Comparison of ENCODE assay signal across 11 cellular contexts in genomic region chr22:19772673-19773469, GRCh38. TPM values are rescaled to one million over a fixed set of nuclear protein-coding genes. Genes with fewer than 3 reads are reported as not detected.
DNase-seq lines count a peak whose midpoint lies in the region; ATAC-seq and TF ChIP-seq lines count a peak whose summit lies in the region.
"Had no signal": no experiment of that assay in that cellular context is flagged by ENCODE, and none has a peak within 500 bp of the region (broad histone marks: within the 10 kb centered on the region; RNA-seq: fewer than 3 reads in every experiment).

No MANE protein-coding gene starts in this region.

- ATAC-seq in Right ventricle myocardium superior (ENCODE audit: poor library complexity) (no peak), HG03066 (IDR thresholded peaks at IDR 0.05; ENCODE audit: low read depth, unreplicated experiment) (peak; percentile 61), WTC11 (no peak)
- ATAC-seq: stimulated activated naive CD8-positive, alpha-beta T cell treated with anti-CD3 and anti-CD28 coated beads, Interleukin-15, Interleukin-2, amounts not matched to agents 100 U/mL and 50 U/mL, for 24 hours had no signal

- peaks cover 19% of the 10 kb centered on the region for H3K4me1 ChIP-seq in left ventricle myocardium inferior

- H3K4me1 Mint-ChIP-seq in WTC11 (peaks cover 4% of the 10 kb centered on the region; the same call in 1 of the 2 replicates), type B pancreatic cell (ENCODE audit: unreplicated experiment) (no peaks in the 10 kb centered on the region)

- peaks cover 95% of the 10 kb centered on the region for H3K27me3 ChIP-seq in left ventricle myocardium inferior (ENCODE audit: low read depth)

- no peaks in the 10 kb centered on the region for H3K36me3 Mint-ChIP-seq in WTC11
- H3K36me3 Mint-ChIP-seq in type B pancreatic cell: no peaks in the 10 kb centered on the region

- no peaks in the 10 kb centered on the region for H3K9me3 ChIP-seq in left ventricle myocardium inferior (replicated peaks)

- no peak overlapping the region for H3K4me3 Mint-ChIP-seq in WTC11
- H3K4me3 Mint-ChIP-seq in type B pancreatic cell: no peak overlapping the region

- DNase-seq in Right ventricle myocardium superior: peak; percentile 64
- no peak for DNase-seq in left ventricle myocardium inferior
- peak; percentile 7 for DNase-seq in WTC11 (ENCODE audit: low spot score)
- no peak for DNase-seq in type B pancreatic cell (ENCODE audit: extremely low spot score, unreplicated experiment)
- DNase-seq in SK-N-DZ (ENCODE audit: low spot score): no peak
- DNase-seq in activated CD4-positive, alpha-beta T cell treated with anti-CD3 and anti-CD28 coated beads for 1 hour: no peak
- no peak for DNase-seq in GM10248 (ENCODE audit: extremely low spot score)
- DNase-seq: activated T-cell treated with anti-CD3 and anti-CD28 coated beads, Interleukin-2, amount 50 U/mL, for 1 hour; stimulated activated naive CD8-positive, alpha-beta T cell treated with anti-CD3 and anti-CD28 coated beads, Interleukin-15, Interleukin-2, amounts not matched to agents 100 U/mL and 50 U/mL, for 24 hours had no signal

- intact Hi-C loops in Right ventricle myocardium superior (cut with DNase I): no loop called here
- intact Hi-C loops in left ventricle myocardium inferior (cut with micrococcal nuclease): no loop called here

- TF ChIP-seq CTCF in left ventricle myocardium inferior (IDR thresholded peaks at IDR 0.05; ENCODE audit: borderline replicate concordance) (no peak), WTC11 (IDR thresholded peaks at IDR 0.05) (no peak), type B pancreatic cell (conservative IDR thresholded peaks at IDR 0.05) (no peak), GM10248 (IDR thresholded peaks at IDR 0.05; ENCODE audit: control extremely low read depth, extremely low read depth, low read depth, missing control alignments) (no peak)

- H3K27me3 Mint-ChIP-seq in WTC11 (ENCODE audit: low read depth): peaks cover 53% of the 10 kb centered on the region
- H3K27me3 Mint-ChIP-seq in type B pancreatic cell: peaks cover 67% of the 10 kb centered on the region

- POLR2A ChIA-PET in WTC11 (lab: Charles Lee) (no interaction called here), GM10248 (lab: Yijun Ruan, JAX) (interaction anchor here (0.6 kb wide), 1 partner anchor 645 kb away, joined by 3 read pairs; no protein-coding TSS in a partner anchor)

- no peak overlapping the region for H3K27ac Mint-ChIP-seq in WTC11
- H3K27ac Mint-ChIP-seq in type B pancreatic cell: no peak overlapping the region

- no peaks in the 10 kb centered on the region for H3K36me3 ChIP-seq in left ventricle myocardium inferior

- CTCF ChIA-PET in WTC11 (lab: Charles Lee): interaction anchor here (1.0 to 2.3 kb wide), 6 partner anchors 19 to 175 kb away, joined by 3 to 12 read pairs (median 6); no protein-coding TSS in a partner anchor
- CTCF ChIA-PET in GM10248 (lab: Yijun Ruan, JAX): interaction anchor here (0.7 to 2.8 kb wide), 8 partner anchors 9 to 181 kb away, joined by 3 to 10 read pairs (median 5); partner anchors contain the start of gene GP1BB

- no peaks in the 10 kb centered on the region for H3K9me3 Mint-ChIP-seq in WTC11
- no peaks in the 10 kb centered on the region for H3K9me3 Mint-ChIP-seq in type B pancreatic cell

- H3K4me3 ChIP-seq in left ventricle myocardium inferior: no peak overlapping the region
- H3K4me3 ChIP-seq: coronary artery had no signal

- no peak overlapping the region for H3K27ac ChIP-seq in left ventricle myocardium inferior (replicated peaks)
- H3K27ac ChIP-seq: coronary artery had no signal

TF ChIP-seq in WTC11, 78 proteins besides CTCF, POLR2A, EP300 and RAD21 (continues in another document):
- TF ChIP-seq JAZF1 (CRISPR knock-in tag; IDR thresholded peaks at IDR 0.05) (no peak), ARID4B (CRISPR knock-in tag; IDR thresholded peaks at IDR 0.05; ENCODE audit: borderline replicate concordance) (no peak), GTF2I (CRISPR knock-in tag; conservative IDR thresholded peaks at IDR 0.05) (no peak), CREB1 (CRISPR knock-in tag; IDR thresholded peaks at IDR 0.05) (no peak), TEAD1 (CRISPR knock-in tag; IDR thresholded peaks at IDR 0.05) (no peak), SMAD4 (CRISPR knock-in tag; IDR thresholded peaks at IDR 0.05) (no peak), GABPB1 (CRISPR knock-in tag; IDR thresholded peaks at IDR 0.05) (no peak)
- TF ChIP-seq, protein P1, sequence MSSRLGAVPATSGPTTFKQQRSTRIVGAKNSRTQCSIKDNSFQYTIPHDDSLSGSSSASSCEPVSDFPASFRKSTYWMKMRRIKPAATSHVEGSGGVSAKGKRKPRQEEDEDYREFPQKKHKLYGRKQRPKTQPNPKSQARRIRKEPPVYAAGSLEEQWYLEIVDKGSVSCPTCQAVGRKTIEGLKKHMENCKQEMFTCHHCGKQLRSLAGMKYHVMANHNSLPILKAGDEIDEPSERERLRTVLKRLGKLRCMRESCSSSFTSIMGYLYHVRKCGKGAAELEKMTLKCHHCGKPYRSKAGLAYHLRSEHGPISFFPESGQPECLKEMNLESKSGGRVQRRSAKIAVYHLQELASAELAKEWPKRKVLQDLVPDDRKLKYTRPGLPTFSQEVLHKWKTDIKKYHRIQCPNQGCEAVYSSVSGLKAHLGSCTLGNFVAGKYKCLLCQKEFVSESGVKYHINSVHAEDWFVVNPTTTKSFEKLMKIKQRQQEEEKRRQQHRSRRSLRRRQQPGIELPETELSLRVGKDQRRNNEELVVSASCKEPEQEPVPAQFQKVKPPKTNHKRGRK (CRISPR knock-in tag; IDR thresholded peaks at IDR 0.05; ENCODE audit: borderline replicate concordance): no peak
- TF ChIP-seq, protein P2, sequence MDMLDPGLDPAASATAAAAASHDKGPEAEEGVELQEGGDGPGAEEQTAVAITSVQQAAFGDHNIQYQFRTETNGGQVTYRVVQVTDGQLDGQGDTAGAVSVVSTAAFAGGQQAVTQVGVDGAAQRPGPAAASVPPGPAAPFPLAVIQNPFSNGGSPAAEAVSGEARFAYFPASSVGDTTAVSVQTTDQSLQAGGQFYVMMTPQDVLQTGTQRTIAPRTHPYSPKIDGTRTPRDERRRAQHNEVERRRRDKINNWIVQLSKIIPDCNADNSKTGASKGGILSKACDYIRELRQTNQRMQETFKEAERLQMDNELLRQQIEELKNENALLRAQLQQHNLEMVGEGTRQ (CRISPR knock-in tag; IDR thresholded peaks at IDR 0.05): no peak
- TF ChIP-seq, protein P3, sequence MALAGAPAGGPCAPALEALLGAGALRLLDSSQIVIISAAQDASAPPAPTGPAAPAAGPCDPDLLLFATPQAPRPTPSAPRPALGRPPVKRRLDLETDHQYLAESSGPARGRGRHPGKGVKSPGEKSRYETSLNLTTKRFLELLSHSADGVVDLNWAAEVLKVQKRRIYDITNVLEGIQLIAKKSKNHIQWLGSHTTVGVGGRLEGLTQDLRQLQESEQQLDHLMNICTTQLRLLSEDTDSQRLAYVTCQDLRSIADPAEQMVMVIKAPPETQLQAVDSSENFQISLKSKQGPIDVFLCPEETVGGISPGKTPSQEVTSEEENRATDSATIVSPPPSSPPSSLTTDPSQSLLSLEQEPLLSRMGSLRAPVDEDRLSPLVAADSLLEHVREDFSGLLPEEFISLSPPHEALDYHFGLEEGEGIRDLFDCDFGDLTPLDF (CRISPR knock-in tag; IDR thresholded peaks at IDR 0.05): no peak

RNA-seq across cellular contexts. Expression of gene TBX1, which starts 12.3 kb away (rescaled TPM):
- total RNA-seq in Right ventricle myocardium superior: 3.2 TPM
- total RNA-seq in left ventricle myocardium inferior: 8.0 TPM
- 7.9 to 12.8 TPM (median 9.3 TPM) in 3 replicates for total RNA-seq in WTC11 (2021)
- 2.4 and 3.4 TPM in 2 replicates for total RNA-seq in type B pancreatic cell (ENCODE audit: low replicate concordance)
- polyA plus RNA-seq in SK-N-DZ (2014; cell fraction: cytosol; rRNA removed): not detected in 2 replicates
- not detected in 2 replicates for polyA plus RNA-seq in SK-N-DZ (2014; cell fraction: nucleus; rRNA removed)

RNA-seq across cellular contexts. Expression of gene GP1BB, which starts 49.5 kb away (rescaled TPM):
- total RNA-seq in Right ventricle myocardium superior (not detected), left ventricle myocardium inferior (not detected), WTC11 (2021) (1.4 to 4.3 TPM (median 3.3 TPM) in 3 replicates), type B pancreatic cell (ENCODE audit: low replicate concordance) (1.9 and 2.4 TPM in 2 replicates)
- 17.6 and 17.8 TPM in 2 replicates for polyA plus RNA-seq in SK-N-DZ (2014; cell fraction: cytosol; rRNA removed)
- polyA plus RNA-seq in SK-N-DZ (2014; cell fraction: nucleus; rRNA removed): 78.8 and 83.4 TPM in 2 replicates

RNA-seq across cellular contexts. Expression of gene SEPTIN5, which starts 58.6 kb away (rescaled TPM):
- total RNA-seq in Right ventricle myocardium superior: 123 TPM
- 141 TPM for total RNA-seq in left ventricle myocardium inferior
- total RNA-seq in WTC11 (2021): 12.6 to 22.4 TPM (median 15.2 TPM) in 3 replicates
- total RNA-seq in type B pancreatic cell (ENCODE audit: low replicate concordance): 45.7 and 54.6 TPM in 2 replicates
- 50.3 and 194 TPM in 2 replicates for polyA plus RNA-seq in SK-N-DZ (2014; cell fraction: cytosol; rRNA removed)
- polyA plus RNA-seq in SK-N-DZ (2014; cell fraction: nucleus; rRNA removed): 107 and 111 TPM in 2 replicates

Comparison
In these comparisons a context has a peak if more than half of its experiments do, and no peak if none do; other contexts are left out.
1. DNase-seq: peak in Right ventricle myocardium superior (single experiment) and WTC11 (single experiment); none in left ventricle myocardium inferior (single experiment), type B pancreatic cell (single experiment), SK-N-DZ (single experiment), activated CD4-positive, alpha-beta T cell treated with anti-CD3 and anti-CD28 coated beads for 1 hour (single experiment) and GM10248 (single experiment).